In the genomic region with DNA sequence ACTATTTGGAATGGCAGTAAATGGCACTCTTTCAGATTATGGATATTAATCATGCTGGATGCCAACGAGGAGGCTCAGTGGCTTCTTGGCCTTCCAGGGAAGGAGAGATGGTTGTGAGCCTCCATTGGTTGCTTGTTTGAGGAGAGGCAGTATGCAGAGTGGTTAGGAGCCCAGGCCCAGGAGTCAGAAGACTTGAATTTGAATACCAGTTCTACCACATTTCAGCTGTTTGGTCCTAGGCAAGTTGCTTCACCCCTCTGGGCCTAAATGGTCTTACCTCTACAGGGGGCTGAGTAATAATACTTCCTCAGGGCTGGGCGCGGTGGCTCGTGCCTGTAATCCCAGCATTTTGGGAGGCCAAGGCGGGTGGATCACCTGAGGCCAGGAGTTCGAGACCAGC, we compare ENCODE assay signal across 17 cellular contexts. TPM values are rescaled to one million over a fixed set of nuclear protein-coding genes. Genes with fewer than 3 reads are reported as not detected.
DNase-seq lines count a peak whose midpoint lies in the region; ATAC-seq and TF ChIP-seq lines count a peak whose summit lies in the region.
"Had no signal": no experiment of that assay in that cellular context is flagged by ENCODE, and none has a peak within 500 bp of the region (broad histone marks: within the 10 kb centered on the region; RNA-seq: fewer than 3 reads in every experiment).

No MANE protein-coding gene starts in this region.

- H3K27ac Mint-ChIP-seq in neural crest cell (ENCODE audit: unreplicated experiment), result peak overlapping the region; percentile 57
- H3K27ac Mint-ChIP-seq: CD4-positive, alpha-beta memory T cell had no signal

- H3K9me3 ChIP-seq in heart left ventricle (no peaks in the 10 kb centered on the region), tibial artery (no peaks in the 10 kb centered on the region), gastroesophageal sphincter (no peaks in the 10 kb centered on the region)
- H3K9me3 ChIP-seq: Peyer's patch had no signal

- H3K27me3 ChIP-seq in heart left ventricle (no peaks in the 10 kb centered on the region), tibial artery (no peaks in the 10 kb centered on the region), gastroesophageal sphincter (no peaks in the 10 kb centered on the region)
- H3K27me3 ChIP-seq: Peyer's patch had no signal

- TF ChIP-seq CTCF in heart left ventricle (IDR thresholded peaks at IDR 0.05) (no peak), neural crest cell (conservative IDR thresholded peaks at IDR 0.05) (no peak), tibial artery (IDR thresholded peaks at IDR 0.05) (no peak), gastroesophageal sphincter (IDR thresholded peaks at IDR 0.05) (no peak)

- intact Hi-C loops in heart left ventricle (cut with DNase I), result loop anchor here in 4 of 10 donors (1.0 to 5.0 kb wide), 6 partner anchors 29 to 51 kb away; a partner anchor contains a TSS
- intact Hi-C loops in Right ventricle myocardium superior (cut with DNase I), result no loop called here
- intact Hi-C loops in left ventricle myocardium superior (cut with micrococcal nuclease), result no loop called here
- intact Hi-C loops in tibial artery (cut with DNase I; ENCODE audit: low total_unique reads), result no loop called here

- TF ChIP-seq POLR2A in heart left ventricle (IDR thresholded peaks at IDR 0.05), result no peak
- TF ChIP-seq POLR2A in gastroesophageal sphincter (IDR thresholded peaks at IDR 0.05), result no peak

- H3K4me1 ChIP-seq in heart left ventricle (peaks cover 4 to 49% (median 28%) of the 10 kb centered on the region in 12 donors), tibial artery (peaks cover 7 to 41% (median 40%) of the 10 kb centered on the region in 4 donors), gastroesophageal sphincter (peaks cover 0 to 30% (median 8%) of the 10 kb centered on the region in 3 donors)

- DNase-seq in heart left ventricle (no peak), Right ventricle myocardium superior (no peak), left ventricle myocardium superior (peak; percentile 12), neural crest cell (ENCODE audit: low read depth, low spot score) (no peak), tibial artery (no peak), NCI-H1694 (lab: John Stamatoyannopoulos, UW) (no peak), DMS53 treated with DMSO at 0.1 percent for 48 hours (lab: John Stamatoyannopoulos, UW; ENCODE audit: unreplicated experiment) (no peak)
- DNase-seq: 8988T; CD4-positive, alpha-beta memory T cell; DMS79 treated with DMSO at 0.1 percent for 48 hours; GOT3; NCI-H1105 treated with DMSO at 0.1 percent for 48 hours; NCI-H187; NCI-H524 treated with DMSO at 0.1 percent for 48 hours; Peyer's patch; SHP77 had no signal

- H3K36me3 ChIP-seq in heart left ventricle (peaks cover 0 to 3% (median 0%) of the 10 kb centered on the region in 9 donors), tibial artery (no peaks in the 10 kb centered on the region), gastroesophageal sphincter (no peaks in the 10 kb centered on the region)
- H3K36me3 ChIP-seq: Peyer's patch had no signal

- no peak overlapping the region for H3K4me3 Mint-ChIP-seq in neural crest cell
- H3K4me3 Mint-ChIP-seq: CD4-positive, alpha-beta memory T cell had no signal

- peak overlapping the region; percentile 35 to 94 (median 81) for H3K27ac ChIP-seq in heart left ventricle
- H3K27ac ChIP-seq in tibial artery, result peak overlapping the region; percentile 76 to 81
- H3K27ac ChIP-seq in gastroesophageal sphincter, result no peak overlapping the region

- TF ChIP-seq EP300 in gastroesophageal sphincter (IDR thresholded peaks at IDR 0.05), result no peak

- ATAC-seq in heart left ventricle (no peak), Right ventricle myocardium superior (ENCODE audit: poor library complexity) (no peak), left ventricle myocardium superior (no peak), gastroesophageal sphincter (no peak)

- peaks cover 6% of the 10 kb centered on the region for H3K4me1 Mint-ChIP-seq in neural crest cell
- H3K4me1 Mint-ChIP-seq: CD4-positive, alpha-beta memory T cell had no signal

- no peaks in the 10 kb centered on the region for H3K27me3 Mint-ChIP-seq in neural crest cell (ENCODE audit: low read depth)
- H3K27me3 Mint-ChIP-seq: CD4-positive, alpha-beta memory T cell had no signal

- no peaks in the 10 kb centered on the region for H3K36me3 Mint-ChIP-seq in neural crest cell (ENCODE audit: low read depth)
- H3K36me3 Mint-ChIP-seq: CD4-positive, alpha-beta memory T cell had no signal

- WGBS in heart left ventricle, 4 donors, result 92 to 96% (median 94%) methylated on average over 6 of the region's 6 CpGs
- 33% methylated on average over 1 of the region's 6 CpGs; no CpG with 5 or more reads in 1 of the 2 donors for WGBS in gastroesophageal sphincter (ENCODE audit: low coverage in 1 of 2), 2 donors

- no peaks in the 10 kb centered on the region for H3K9me3 Mint-ChIP-seq in neural crest cell
- H3K9me3 Mint-ChIP-seq: CD4-positive, alpha-beta memory T cell had no signal

- no peak overlapping the region for H3K4me3 ChIP-seq in heart left ventricle
- H3K4me3 ChIP-seq in tibial artery, result no peak overlapping the region
- no peak overlapping the region for H3K4me3 ChIP-seq in gastroesophageal sphincter
- H3K4me3 ChIP-seq: Peyer's patch had no signal

RNA-seq across cellular contexts. Expression of a gene that starts 52.5 kb away (rescaled TPM):
- 10 to 100 TPM in 1 of 9 donors, 1 to 10 TPM in 8; 2.3 to 10.8 (median 5.2) TPM for total RNA-seq in heart left ventricle
- polyA plus RNA-seq in heart left ventricle, result 10 to 100 TPM in 1 of 2 donors, 1 to 10 TPM in 1; 2.7 to 14.2 TPM
- 8.0 TPM for total RNA-seq in Right ventricle myocardium superior
- 11.0 TPM for total RNA-seq in left ventricle myocardium superior
- 15.3 and 20.3 TPM in 2 replicates for total RNA-seq in neural crest cell
- 1 to 10 TPM; 1.0 to 5.7 (median 3.3) TPM for total RNA-seq in gastroesophageal sphincter
- polyA plus RNA-seq: CD4-positive, alpha-beta memory T cell had no signal

Comparison
In these comparisons a context has a peak if more than half of its experiments do, and no peak if none do; other contexts are left out.
1. H3K27ac ChIP-seq: peak in heart left ventricle (12 of 12) and tibial artery (2 of 2); none in gastroesophageal sphincter (0 of 4).